Comparison of ENCODE assay signal across 8 cellular contexts in the genomic region with DNA sequence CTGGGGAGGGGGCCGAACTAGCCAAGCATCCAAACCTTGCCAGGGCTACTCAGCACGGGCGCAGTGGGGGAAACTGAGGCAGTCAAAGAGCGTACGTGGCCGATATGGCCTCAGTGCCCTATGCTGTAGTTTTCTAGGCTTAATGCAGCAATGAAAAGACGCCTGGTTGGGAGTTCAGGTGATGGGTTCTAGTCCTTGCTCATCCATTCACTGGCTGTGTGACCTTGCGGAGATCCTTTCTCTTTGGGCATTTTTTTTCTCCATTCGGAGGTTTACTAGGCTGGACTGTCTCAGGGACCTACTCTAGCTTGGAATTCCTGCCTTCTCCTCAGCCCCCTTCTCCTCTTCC. TPM values are rescaled to one million over a fixed set of nuclear protein-coding genes. Genes with fewer than 3 reads are reported as not detected.
A peak's percentile ranks its signal among the peaks of the same experiment; 100 is the strongest.
DNase-seq lines count a peak whose midpoint lies in the region; ATAC-seq and TF ChIP-seq lines count a peak whose summit lies in the region.

No MANE protein-coding gene starts in this region.

- peak overlapping the region; percentile 19; the same call in 1 of the 2 replicates for H3K27ac ChIP-seq in Karpas-422 (ENCODE audit: low read length)

- no peak for DNase-seq in AG09309 (ENCODE audit: low read depth)
- DNase-seq in Karpas-422, result no peak
- no peak for DNase-seq in choroid plexus epithelial cell (ENCODE audit: low read depth)
- no peak for DNase-seq in naive B cell
- DNase-seq in SW 1271 (lab: John Stamatoyannopoulos, UW), result no peak
- DNase-seq in retina, result no peak

- peaks cover 17 to 26% (median 20%) of the 10 kb centered on the region in 3 donors for H3K4me1 Mint-ChIP-seq in naive B cell

- H3K9me3 Mint-ChIP-seq in naive B cell, result no peaks in the 10 kb centered on the region

- H3K27me3 Mint-ChIP-seq in naive B cell, result no peaks in the 10 kb centered on the region

- no peaks in the 10 kb centered on the region for H3K9me3 ChIP-seq in Karpas-422 (ENCODE audit: low read length)

- H2AFZ ChIP-seq in Karpas-422 (ENCODE audit: low read length), result 0 out of 2 replicates have a peak overlapping the region, but pooled peaks have one; percentile 81

- H3K4me3 ChIP-seq in AG09309 (ENCODE audit: control insufficient read depth, low read depth, low read length), result peak overlapping the region; percentile 83
- peak overlapping the region; percentile 99 for H3K4me3 ChIP-seq in Karpas-422 (ENCODE audit: low read length)
- peak overlapping the region; percentile 98 for H3K4me3 ChIP-seq in choroid plexus epithelial cell (ENCODE audit: low read depth, low read length)

- peaks cover 29% of the 10 kb centered on the region for H3K4me1 ChIP-seq in Karpas-422 (ENCODE audit: low read length)

- H3K79me2 ChIP-seq in Karpas-422 (ENCODE audit: low read length), result peaks cover 16% of the 10 kb centered on the region

- H3K27me3 ChIP-seq in Karpas-422 (ENCODE audit: low read length), result no peaks in the 10 kb centered on the region

- H3K36me3 Mint-ChIP-seq in naive B cell, result no peaks in the 10 kb centered on the region

- TF ChIP-seq CTCF in AG09309 (IDR thresholded peaks at IDR 0.05; ENCODE audit: control insufficient read depth, insufficient read depth, low read depth, low read length, missing control alignments) (no peak), choroid plexus epithelial cell (conservative IDR thresholded peaks at IDR 0.05; ENCODE audit: low read depth, low read length) (no peak)

- H4K20me1 ChIP-seq in Karpas-422 (ENCODE audit: insufficient read depth, low read depth, low read length), result no peaks in the 10 kb centered on the region

- peak overlapping the region; percentile 92 for H3K9ac ChIP-seq in Karpas-422 (ENCODE audit: low read length)

- no peaks in the 10 kb centered on the region for H3K36me3 ChIP-seq in Karpas-422 (ENCODE audit: insufficient read depth, low read length)

- no peak for ATAC-seq in naive B cell (ENCODE audit: low read depth in 2 of 2)
- ATAC-seq in HG03025 (IDR thresholded peaks at IDR 0.05; ENCODE audit: low FRiP score, unreplicated experiment), result no peak
- ATAC-seq in HG03135 (IDR thresholded peaks at IDR 0.05; ENCODE audit: unreplicated experiment), result no peak

- H3K9me2 ChIP-seq in Karpas-422 (replicated peaks; ENCODE audit: insufficient read depth, low read length), result no peaks in the 10 kb centered on the region

- peak overlapping the region; percentile 87 to 96 (median 92) for H3K4me3 Mint-ChIP-seq in naive B cell

- peak overlapping the region; percentile 95 to 99 (median 98) for H3K27ac Mint-ChIP-seq in naive B cell

- H3K4me2 ChIP-seq in Karpas-422 (ENCODE audit: low read depth, low read length, poor library complexity, severe bottlenecking), result peak overlapping the region; percentile 98

RNA-seq across cellular contexts. Expression of a gene that starts 0.9 kb away (rescaled TPM):
- 49.5 and 56.9 TPM in 2 replicates for total RNA-seq in Karpas-422 (2014; rRNA removed; shearing (Covaris generic); ENCODE audit: low replicate concordance)
- polyA plus RNA-seq in naive B cell (ENCODE audit: low read depth in 6 of 6), result 10 to 100 TPM; 35.5 to 49.1 (median 42.0) TPM

RNA-seq across cellular contexts. Expression of a gene that starts 1.6 kb away (rescaled TPM):
- total RNA-seq in Karpas-422 (2014; rRNA removed; shearing (Covaris generic); ENCODE audit: low replicate concordance), result 11.9 and 18.7 TPM in 2 replicates
- 1 to 10 TPM; 1.1 to 3.9 (median 2.2) TPM for polyA plus RNA-seq in naive B cell (ENCODE audit: low read depth in 6 of 6)

RNA-seq across cellular contexts. Expression of a gene that starts 35.7 kb away (rescaled TPM):
- 5.1 and 19.2 TPM in 2 replicates for total RNA-seq in Karpas-422 (2014; rRNA removed; shearing (Covaris generic); ENCODE audit: low replicate concordance)
- under 1 TPM in 2 of 6 donors, not detected in 4; 0.13 to 0.35 TPM for polyA plus RNA-seq in naive B cell (ENCODE audit: low read depth in 6 of 6)

RNA-seq across cellular contexts. Expression of a gene that starts 36.2 kb away (rescaled TPM):
- total RNA-seq in Karpas-422 (2014; rRNA removed; shearing (Covaris generic); ENCODE audit: low replicate concordance), result 237 and 400 TPM in 2 replicates
- 100 to 1,000 TPM; 340 to 379 (median 354) TPM for polyA plus RNA-seq in naive B cell (ENCODE audit: low read depth in 6 of 6)

RNA-seq across cellular contexts. Expression of a gene that starts 45.9 kb away (rescaled TPM):
- total RNA-seq in Karpas-422 (2014; rRNA removed; shearing (Covaris generic); ENCODE audit: low replicate concordance), result 20.7 and 30.6 TPM in 2 replicates
- polyA plus RNA-seq in naive B cell (ENCODE audit: low read depth in 6 of 6), result 1 to 10 TPM in 3 of 6 donors, under 1 TPM in 3; 0.54 to 1.7 (median 1.2) TPM
